1 cellular context compared by ENCODE assay signal in genomic region chr5:90338712-90339372, GRCh38.
TF ChIP-seq lines count a peak whose summit lies in the region.

No MANE protein-coding gene starts in this region.

TF ChIP-seq in HepG2, 621 proteins besides CTCF, POLR2A, EP300 and RAD21 (continued from another document):
- no peak for TF ChIP-seq ZNF646 (CRISPR knock-in tag; IDR thresholded peaks at IDR 0.05)
- no peak for TF ChIP-seq ZNF552 (CRISPR knock-in tag; IDR thresholded peaks at IDR 0.05; ENCODE audit: borderline replicate concordance)
- TF ChIP-seq, protein P1, sequence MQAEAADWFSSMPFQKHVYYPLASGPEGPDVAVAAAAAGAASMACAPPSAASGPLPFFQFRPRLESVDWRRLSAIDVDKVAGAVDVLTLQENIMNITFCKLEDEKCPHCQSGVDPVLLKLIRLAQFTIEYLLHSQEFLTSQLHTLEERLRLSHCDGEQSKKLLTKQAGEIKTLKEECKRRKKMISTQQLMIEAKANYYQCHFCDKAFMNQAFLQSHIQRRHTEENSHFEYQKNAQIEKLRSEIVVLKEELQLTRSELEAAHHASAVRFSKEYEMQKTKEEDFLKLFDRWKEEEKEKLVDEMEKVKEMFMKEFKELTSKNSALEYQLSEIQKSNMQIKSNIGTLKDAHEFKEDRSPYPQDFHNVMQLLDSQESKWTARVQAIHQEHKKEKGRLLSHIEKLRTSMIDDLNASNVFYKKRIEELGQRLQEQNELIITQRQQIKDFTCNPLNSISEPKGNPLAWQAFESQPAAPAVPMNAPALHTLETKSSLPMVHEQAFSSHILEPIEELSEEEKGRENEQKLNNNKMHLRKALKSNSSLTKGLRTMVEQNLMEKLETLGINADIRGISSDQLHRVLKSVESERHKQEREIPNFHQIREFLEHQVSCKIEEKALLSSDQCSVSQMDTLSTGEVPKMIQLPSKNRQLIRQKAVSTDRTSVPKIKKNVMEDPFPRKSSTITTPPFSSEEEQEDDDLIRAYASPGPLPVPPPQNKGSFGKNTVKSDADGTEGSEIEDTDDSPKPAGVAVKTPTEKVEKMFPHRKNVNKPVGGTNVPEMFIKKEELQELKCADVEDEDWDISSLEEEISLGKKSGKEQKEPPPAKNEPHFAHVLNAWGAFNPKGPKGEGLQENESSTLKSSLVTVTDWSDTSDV (CRISPR knock-in tag; IDR thresholded peaks at IDR 0.05) = no peak
